Comparison of ENCODE assay signal across 1 cellular context in genomic region chr1:95122151-95122697, GRCh38.
TF ChIP-seq lines count a peak whose summit lies in the region.

No MANE protein-coding gene starts in this region.

TF ChIP-seq in HepG2, 621 proteins besides CTCF, POLR2A, EP300 and RAD21 (continued from another document and continues in another):
- TF ChIP-seq TIGD3 (CRISPR knock-in tag; IDR thresholded peaks at IDR 0.05; ENCODE audit: borderline replicate concordance) = no peak
- no peak for TF ChIP-seq TFDP1 (CRISPR knock-in tag; IDR thresholded peaks at IDR 0.05; ENCODE audit: borderline replicate concordance)
- 0 out of 2 replicates have a peak, but pooled peaks have one; percentile 43 for TF ChIP-seq ZFP37 (CRISPR knock-in tag; IDR thresholded peaks at IDR 0.05; ENCODE audit: borderline replicate concordance)
- no peak for TF ChIP-seq ZNF383 (CRISPR knock-in tag; IDR thresholded peaks at IDR 0.05; ENCODE audit: borderline replicate concordance)
- no peak for TF ChIP-seq ZNF598 (CRISPR knock-in tag; IDR thresholded peaks at IDR 0.05; ENCODE audit: borderline replicate concordance)
- no peak for TF ChIP-seq ZNF230 (CRISPR knock-in tag; IDR thresholded peaks at IDR 0.05)
- TF ChIP-seq, protein P1, sequence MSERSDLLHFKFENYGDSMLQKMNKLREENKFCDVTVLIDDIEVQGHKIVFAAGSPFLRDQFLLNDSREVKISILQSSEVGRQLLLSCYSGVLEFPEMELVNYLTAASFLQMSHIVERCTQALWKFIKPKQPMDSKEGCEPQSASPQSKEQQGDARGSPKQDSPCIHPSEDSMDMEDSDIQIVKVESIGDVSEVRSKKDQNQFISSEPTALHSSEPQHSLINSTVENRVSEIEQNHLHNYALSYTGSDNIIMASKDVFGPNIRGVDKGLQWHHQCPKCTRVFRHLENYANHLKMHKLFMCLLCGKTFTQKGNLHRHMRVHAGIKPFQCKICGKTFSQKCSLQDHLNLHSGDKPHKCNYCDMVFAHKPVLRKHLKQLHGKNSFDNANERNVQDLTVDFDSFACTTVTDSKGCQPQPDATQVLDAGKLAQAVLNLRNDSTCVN (CRISPR knock-in tag; IDR thresholded peaks at IDR 0.05; ENCODE audit: borderline replicate concordance) = 0 out of 2 replicates have a peak, but pooled peaks have one; percentile 46
- TF ChIP-seq, protein P2, sequence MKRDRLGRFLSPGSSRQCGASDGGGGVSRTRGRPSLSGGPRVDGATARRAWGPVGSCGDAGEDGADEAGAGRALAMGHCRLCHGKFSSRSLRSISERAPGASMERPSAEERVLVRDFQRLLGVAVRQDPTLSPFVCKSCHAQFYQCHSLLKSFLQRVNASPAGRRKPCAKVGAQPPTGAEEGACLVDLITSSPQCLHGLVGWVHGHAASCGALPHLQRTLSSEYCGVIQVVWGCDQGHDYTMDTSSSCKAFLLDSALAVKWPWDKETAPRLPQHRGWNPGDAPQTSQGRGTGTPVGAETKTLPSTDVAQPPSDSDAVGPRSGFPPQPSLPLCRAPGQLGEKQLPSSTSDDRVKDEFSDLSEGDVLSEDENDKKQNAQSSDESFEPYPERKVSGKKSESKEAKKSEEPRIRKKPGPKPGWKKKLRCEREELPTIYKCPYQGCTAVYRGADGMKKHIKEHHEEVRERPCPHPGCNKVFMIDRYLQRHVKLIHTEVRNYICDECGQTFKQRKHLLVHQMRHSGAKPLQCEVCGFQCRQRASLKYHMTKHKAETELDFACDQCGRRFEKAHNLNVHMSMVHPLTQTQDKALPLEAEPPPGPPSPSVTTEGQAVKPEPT (CRISPR knock-in tag; IDR thresholded peaks at IDR 0.05; ENCODE audit: low read depth) = no peak
- peak; percentile 99 for TF ChIP-seq PAXIP1 (CRISPR knock-in tag; conservative IDR thresholded peaks at IDR 0.05)
- peak; percentile 79 for TF ChIP-seq ARNT2 (CRISPR knock-in tag; IDR thresholded peaks at IDR 0.05; ENCODE audit: low read depth)
- no peak for TF ChIP-seq ZHX1 (CRISPR knock-in tag; IDR thresholded peaks at IDR 0.05; ENCODE audit: low read depth)
- TF ChIP-seq, protein P3, sequence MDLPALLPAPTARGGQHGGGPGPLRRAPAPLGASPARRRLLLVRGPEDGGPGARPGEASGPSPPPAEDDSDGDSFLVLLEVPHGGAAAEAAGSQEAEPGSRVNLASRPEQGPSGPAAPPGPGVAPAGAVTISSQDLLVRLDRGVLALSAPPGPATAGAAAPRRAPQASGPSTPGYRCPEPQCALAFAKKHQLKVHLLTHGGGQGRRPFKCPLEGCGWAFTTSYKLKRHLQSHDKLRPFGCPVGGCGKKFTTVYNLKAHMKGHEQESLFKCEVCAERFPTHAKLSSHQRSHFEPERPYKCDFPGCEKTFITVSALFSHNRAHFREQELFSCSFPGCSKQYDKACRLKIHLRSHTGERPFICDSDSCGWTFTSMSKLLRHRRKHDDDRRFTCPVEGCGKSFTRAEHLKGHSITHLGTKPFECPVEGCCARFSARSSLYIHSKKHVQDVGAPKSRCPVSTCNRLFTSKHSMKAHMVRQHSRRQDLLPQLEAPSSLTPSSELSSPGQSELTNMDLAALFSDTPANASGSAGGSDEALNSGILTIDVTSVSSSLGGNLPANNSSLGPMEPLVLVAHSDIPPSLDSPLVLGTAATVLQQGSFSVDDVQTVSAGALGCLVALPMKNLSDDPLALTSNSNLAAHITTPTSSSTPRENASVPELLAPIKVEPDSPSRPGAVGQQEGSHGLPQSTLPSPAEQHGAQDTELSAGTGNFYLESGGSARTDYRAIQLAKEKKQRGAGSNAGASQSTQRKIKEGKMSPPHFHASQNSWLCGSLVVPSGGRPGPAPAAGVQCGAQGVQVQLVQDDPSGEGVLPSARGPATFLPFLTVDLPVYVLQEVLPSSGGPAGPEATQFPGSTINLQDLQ (CRISPR knock-in tag; IDR thresholded peaks at IDR 0.05) = no peak
- no peak; the same call in 1 of the 2 replicates for TF ChIP-seq ONECUT2 (CRISPR knock-in tag; IDR thresholded peaks at IDR 0.05)
- peak; percentile 29; the same call in 1 of the 2 replicates for TF ChIP-seq AHR (CRISPR knock-in tag; IDR thresholded peaks at IDR 0.05)
- no peak for TF ChIP-seq ZSCAN22 (CRISPR knock-in tag; IDR thresholded peaks at IDR 0.05)
- no peak for TF ChIP-seq KIAA2018 (CRISPR knock-in tag; IDR thresholded peaks at IDR 0.05; ENCODE audit: borderline replicate concordance)
- TF ChIP-seq ZFAT (CRISPR knock-in tag; conservative IDR thresholded peaks at IDR 0.05) = no peak
- peak; percentile 83 for TF ChIP-seq RFX1 (IDR thresholded peaks at IDR 0.05)
- no peak for TF ChIP-seq SETDB1 (CRISPR knock-in tag; IDR thresholded peaks at IDR 0.05; ENCODE audit: borderline replicate concordance)
- TF ChIP-seq POLR2G (IDR thresholded peaks at IDR 0.05; ENCODE audit: low read depth, low read length) = no peak
- no peak for TF ChIP-seq ZNF572 (CRISPR knock-in tag; IDR thresholded peaks at IDR 0.05)
- TF ChIP-seq, protein P4, sequence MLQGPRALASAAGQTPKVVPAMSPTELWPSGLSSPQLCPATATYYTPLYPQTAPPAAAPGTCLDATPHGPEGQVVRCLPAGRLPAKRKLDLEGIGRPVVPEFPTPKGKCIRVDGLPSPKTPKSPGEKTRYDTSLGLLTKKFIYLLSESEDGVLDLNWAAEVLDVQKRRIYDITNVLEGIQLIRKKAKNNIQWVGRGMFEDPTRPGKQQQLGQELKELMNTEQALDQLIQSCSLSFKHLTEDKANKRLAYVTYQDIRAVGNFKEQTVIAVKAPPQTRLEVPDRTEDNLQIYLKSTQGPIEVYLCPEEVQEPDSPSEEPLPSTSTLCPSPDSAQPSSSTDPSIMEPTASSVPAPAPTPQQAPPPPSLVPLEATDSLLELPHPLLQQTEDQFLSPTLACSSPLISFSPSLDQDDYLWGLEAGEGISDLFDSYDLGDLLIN (CRISPR knock-in tag; IDR thresholded peaks at IDR 0.05; ENCODE audit: borderline replicate concordance) = no peak
- TF ChIP-seq ZNF12 (CRISPR knock-in tag; IDR thresholded peaks at IDR 0.05) = peak; percentile 71
- TF ChIP-seq HOXA3 (CRISPR knock-in tag; IDR thresholded peaks at IDR 0.05) = peak; percentile 55; the same call in 1 of the 2 replicates
- no peak for TF ChIP-seq TBP (CRISPR knock-in tag; IDR thresholded peaks at IDR 0.05)
